Comparison of ENCODE assay signal across 9 cellular contexts in genomic region chr14:73764881-73765280, GRCh38. TPM values are rescaled to one million over a fixed set of nuclear protein-coding genes. Genes with fewer than 3 reads are reported as not detected.
DNase-seq lines count a peak whose midpoint lies in the region; ATAC-seq, FAIRE-seq and TF ChIP-seq lines count a peak whose summit lies in the region.
"Had no signal": no experiment of that assay in that cellular context is flagged by ENCODE, and none has a peak within 500 bp of the region (broad histone marks: within the 10 kb centered on the region; RNA-seq: fewer than 3 reads in every experiment).

No MANE protein-coding gene starts in this region.

- ATAC-seq in GM12878: no peak
- peak; percentile 9 to 65 for ATAC-seq in lower lobe of right lung
- ATAC-seq in GM21423 (IDR thresholded peaks at IDR 0.05; ENCODE audit: unreplicated experiment): no peak

- H3K27me3 Mint-ChIP-seq in activated CD4-positive, alpha-beta memory T cell treated with anti-CD3 and anti-CD28 coated beads for 36 hours: no peaks in the 10 kb centered on the region
- H3K27me3 Mint-ChIP-seq in activated CD4-positive, alpha-beta memory T cell treated with anti-CD3 and anti-CD28 coated beads, Interleukin-2, amount 10 ng/mL, durations not matched to agents 7 days and 5 days: no peaks in the 10 kb centered on the region
- H3K27me3 Mint-ChIP-seq in type B pancreatic cell: no peaks in the 10 kb centered on the region

- no peaks in the 10 kb centered on the region for H4K20me1 ChIP-seq in GM12878 (ENCODE audit: control insufficient read depth, insufficient read depth)

- no TSS peak for BruUV-seq in GM12878 (replicated peaks; lab: Mats Ljungman, UMichigan)

- WGBS in GM12878 (ENCODE audit: insufficient coverage, insufficient replicate concordance, low lambda C conversion rate, missing lambda C conversion rate): 2% methylated on average over 4 of the region's 4 CpGs

- no peaks in the 10 kb centered on the region for H3K36me3 ChIP-seq in GM12878 (ENCODE audit: control insufficient read depth in 2 of 2, insufficient read depth in 2 of 2, low read length in 1 of 2)
- no peaks in the 10 kb centered on the region for H3K36me3 ChIP-seq in lower lobe of right lung

- peak overlapping the region; percentile 0 for H3K27ac Mint-ChIP-seq in activated CD4-positive, alpha-beta memory T cell treated with anti-CD3 and anti-CD28 coated beads for 36 hours
- no peak overlapping the region for H3K27ac Mint-ChIP-seq in activated CD4-positive, alpha-beta memory T cell treated with anti-CD3 and anti-CD28 coated beads, Interleukin-2, amount 10 ng/mL, durations not matched to agents 7 days and 5 days
- peak overlapping the region; percentile 35 for H3K27ac Mint-ChIP-seq in type B pancreatic cell

- in situ Hi-C loops in GM12878 (cut with MboI): loop anchor here (25.0 kb wide), 2 partner anchors 1497 to 1772 kb away; no protein-coding TSS in a partner anchor

- H3K4me2 ChIP-seq in GM12878 (ENCODE audit: control insufficient read depth, insufficient read depth): peak overlapping the region; percentile 79

- intact Hi-C loops in activated CD4-positive, alpha-beta memory T cell treated with anti-CD3 and anti-CD28 coated beads for 36 hours (cut with micrococcal nuclease): loop anchor here (5.0 kb wide), 1 partner anchor 252 kb away; the partner anchor contains the start of genes BBOF1 and ENTPD5
- intact Hi-C loops in GM12878 (cut with micrococcal nuclease; ENCODE audit: unreplicated experiment) (no loop called here), lower lobe of right lung (cut with DNase I) (no loop called here)

- H3K27me3 ChIP-seq in GM12878 (replicated peaks in 1 of 2; ENCODE audit: control insufficient read depth in 2 of 2, insufficient read depth in 2 of 2, low read length in 1 of 2): no peaks in the 10 kb centered on the region
- no peaks in the 10 kb centered on the region for H3K27me3 ChIP-seq in lower lobe of right lung (ENCODE audit: low read depth)

- H3K9me3 Mint-ChIP-seq in activated CD4-positive, alpha-beta memory T cell treated with anti-CD3 and anti-CD28 coated beads for 36 hours: no peaks in the 10 kb centered on the region
- H3K9me3 Mint-ChIP-seq in activated CD4-positive, alpha-beta memory T cell treated with anti-CD3 and anti-CD28 coated beads, Interleukin-2, amount 10 ng/mL, durations not matched to agents 7 days and 5 days: no peaks in the 10 kb centered on the region
- no peaks in the 10 kb centered on the region for H3K9me3 Mint-ChIP-seq in type B pancreatic cell

- H2AFZ ChIP-seq in GM12878 (ENCODE audit: control insufficient read depth, low read depth, low read length): no peak overlapping the region

- TF ChIP-seq EP300 in GM12878 (IDR thresholded peaks at IDR 0.05; ENCODE audit: borderline replicate concordance in 1 of 2, control insufficient read depth in 1 of 2, low read depth in 2 of 2, low read length in 2 of 2): no peak

- TF ChIP-seq CTCF in GM12878 (IDR thresholded peaks at IDR 0.05 in 2 of 3, conservative IDR thresholded peaks at IDR 0.05 in 1 of 3; ENCODE audit: control insufficient read depth in 2 of 3, extremely low read depth in 1 of 3, insufficient read depth in 1 of 3, low read depth in 3 of 3, low read length in 3 of 3): no peak
- no peak for TF ChIP-seq CTCF in lower lobe of right lung (IDR thresholded peaks at IDR 0.05)
- TF ChIP-seq CTCF in type B pancreatic cell (conservative IDR thresholded peaks at IDR 0.05): no peak

- no peak for TF ChIP-seq RAD21 in GM12878 (IDR thresholded peaks at IDR 0.05; ENCODE audit: insufficient read depth, low read depth, low read length)

- H3K27ac ChIP-seq in GM12878 (ENCODE audit: control insufficient read depth, insufficient read depth): peak overlapping the region; percentile 41
- peak overlapping the region; percentile 100 for H3K27ac ChIP-seq in lower lobe of right lung

- H3K9me3 ChIP-seq in GM12878 (replicated peaks; ENCODE audit: control insufficient read depth, insufficient read depth, low read length) (no peaks in the 10 kb centered on the region), lower lobe of right lung (no peaks in the 10 kb centered on the region)

- SMC1A ChIA-PET in GM12878 (lab: Charles Lee; ENCODE audit: uncharacterized antibody, unreplicated experiment): interaction anchor here (1.1 to 15.7 kb wide), 5 partner anchors 8 to 62 kb away, joined by 3 to 280 read pairs (median 140); a partner anchor contains a TSS

- peaks cover 66% of the 10 kb centered on the region for H3K4me1 Mint-ChIP-seq in activated CD4-positive, alpha-beta memory T cell treated with anti-CD3 and anti-CD28 coated beads for 36 hours (ENCODE audit: low read depth)
- peaks cover 63% of the 10 kb centered on the region for H3K4me1 Mint-ChIP-seq in activated CD4-positive, alpha-beta memory T cell treated with anti-CD3 and anti-CD28 coated beads, Interleukin-2, amount 10 ng/mL, durations not matched to agents 7 days and 5 days
- H3K4me1 Mint-ChIP-seq in type B pancreatic cell (ENCODE audit: unreplicated experiment): peaks cover 68% of the 10 kb centered on the region

- DNase-seq in activated CD4-positive, alpha-beta memory T cell treated with anti-CD3 and anti-CD28 coated beads for 36 hours: no peak
- no peak for DNase-seq in activated CD4-positive, alpha-beta memory T cell treated with anti-CD3 and anti-CD28 coated beads, Interleukin-2, amount 10 ng/mL, durations not matched to agents 7 days and 5 days
- DNase-seq in GM12878 (ENCODE audit: low read depth, low spot score) (no peak), lower lobe of right lung (peak; percentile 77), type B pancreatic cell (ENCODE audit: extremely low spot score, unreplicated experiment) (no peak), HEK293T (ENCODE audit: extremely low spot score) (no peak), T-helper 9 cell (no peak)
- DNase-seq: activated CD4-positive, CD25-positive, alpha-beta regulatory T cell treated with anti-CD3 and anti-CD28 coated beads, Interleukin-2, amount 50 U/mL, for 72 hours had no signal

- no peak for FAIRE-seq in GM12878 (lab: Jason Lieb, UNC)

- CTCF ChIA-PET in activated CD4-positive, alpha-beta memory T cell treated with anti-CD3 and anti-CD28 coated beads for 36 hours (lab: Charles Lee): interaction anchor here (1.5 to 1.7 kb wide), 2 partner anchors 10 to 21 kb away, joined by 5 read pairs; no protein-coding TSS in a partner anchor
- CTCF ChIA-PET in activated CD4-positive, alpha-beta memory T cell treated with anti-CD3 and anti-CD28 coated beads, Interleukin-2, amount 10 ng/mL, durations not matched to agents 7 days and 5 days (lab: Charles Lee): interaction anchor here (0.6 kb wide), 1 partner anchor 57 kb away, joined by 3 read pairs; no protein-coding TSS in a partner anchor
- CTCF ChIA-PET in GM12878 (lab: Yijun Ruan, JAX) (interaction anchor here (1.1 to 2.0 kb wide), 6 partner anchors 13 to 58 kb away, joined by 3 to 6 read pairs (median 4); no protein-coding TSS in a partner anchor), HEK293T (lab: Yijun Ruan, JAX) (no interaction called here)

- peaks cover 83% of the 10 kb centered on the region for H3K4me1 ChIP-seq in GM12878 (ENCODE audit: control insufficient read depth, insufficient read depth, low read length)
- H3K4me1 ChIP-seq in lower lobe of right lung: peaks cover 95% of the 10 kb centered on the region

- H3K4me3 ChIP-seq in GM12878 (peak overlapping the region; percentile 29; the same call in 1 of the 2 replicates), lower lobe of right lung (no peak overlapping the region)

- peaks cover 2% of the 10 kb centered on the region for H3K36me3 Mint-ChIP-seq in activated CD4-positive, alpha-beta memory T cell treated with anti-CD3 and anti-CD28 coated beads for 36 hours
- peaks cover 15% of the 10 kb centered on the region for H3K36me3 Mint-ChIP-seq in activated CD4-positive, alpha-beta memory T cell treated with anti-CD3 and anti-CD28 coated beads, Interleukin-2, amount 10 ng/mL, durations not matched to agents 7 days and 5 days (ENCODE audit: low read depth)
- H3K36me3 Mint-ChIP-seq in type B pancreatic cell: peaks cover 4% of the 10 kb centered on the region

- RAD21 ChIA-PET in GM12878 (lab: Charles Lee; ENCODE audit: unreplicated experiment): interaction anchor here (1.4 to 25.9 kb wide), 4 partner anchors 4 to 64 kb away, joined by 3 to 710 read pairs (median 357); a partner anchor contains a TSS

- POLR2A ChIA-PET in activated CD4-positive, alpha-beta memory T cell treated with anti-CD3 and anti-CD28 coated beads for 36 hours (lab: Charles Lee): interaction anchor here (1.2 kb wide), 1 partner anchor 22 kb away, joined by 4 read pairs; no protein-coding TSS in a partner anchor
- POLR2A ChIA-PET in activated CD4-positive, alpha-beta memory T cell treated with anti-CD3 and anti-CD28 coated beads, Interleukin-2, amount 10 ng/mL, durations not matched to agents 7 days and 5 days (lab: Charles Lee): interaction anchor here (0.8 to 9.4 kb wide), 2 partner anchors 10 to 22 kb away, joined by 5 to 236 read pairs; no protein-coding TSS in a partner anchor
- POLR2A ChIA-PET in GM12878 (lab: Charles Lee) (interaction anchor here (0.5 to 13.1 kb wide), 6 partner anchors 7 to 560 kb away, joined by 3 to 260 read pairs (median 4); partner anchors contain the start of gene PTGR2), HEK293T (lab: Yijun Ruan, JAX) (interaction anchor here (0.9 to 1.3 kb wide), 2 partner anchors 21 to 24 kb away, joined by 3 read pairs; no protein-coding TSS in a partner anchor)

- H3K79me2 ChIP-seq in GM12878 (ENCODE audit: control insufficient read depth, insufficient read depth, low read length): peaks cover 96% of the 10 kb centered on the region

- no peak overlapping the region for H3K4me3 Mint-ChIP-seq in activated CD4-positive, alpha-beta memory T cell treated with anti-CD3 and anti-CD28 coated beads for 36 hours
- H3K4me3 Mint-ChIP-seq in activated CD4-positive, alpha-beta memory T cell treated with anti-CD3 and anti-CD28 coated beads, Interleukin-2, amount 10 ng/mL, durations not matched to agents 7 days and 5 days: no peak overlapping the region
- peak overlapping the region; percentile 14 for H3K4me3 Mint-ChIP-seq in type B pancreatic cell

- H3K9ac ChIP-seq in GM12878 (ENCODE audit: control insufficient read depth, insufficient read depth, low read length): 0 out of 2 replicates have a peak overlapping the region, but pooled peaks have one; percentile 18

- no peak for TF ChIP-seq POLR2A in GM12878 (IDR thresholded peaks at IDR 0.05; ENCODE audit: low read depth, low read length)

RNA-seq across cellular contexts. Expression of gene PNMA1, which starts 50.7 kb away (rescaled TPM):
- total RNA-seq in activated CD4-positive, alpha-beta memory T cell treated with anti-CD3 and anti-CD28 coated beads for 36 hours: 10 to 100 TPM; 28.2 to 28.3 TPM
- total RNA-seq in activated CD4-positive, alpha-beta memory T cell treated with anti-CD3 and anti-CD28 coated beads, Interleukin-2, amount 10 ng/mL, durations not matched to agents 7 days and 5 days: 10 to 100 TPM; 28.2 to 30.0 TPM
- total RNA-seq in GM12878 (2013; cell fraction: nucleolus; rRNA removed): 8.8 and 10.1 TPM in 2 replicates
- 3.8 and 4.0 TPM in 2 replicates for total RNA-seq in GM12878 (2014; rRNA removed)
- 6.8 TPM in 2 replicates for total RNA-seq in GM12878 (2014; rRNA removed; fragmentation: Illumina TruSeq; extraction: Trizol)
- total RNA-seq in GM12878 (2021): 22.4 and 24.0 TPM in 2 replicates
- polyA plus RNA-seq in GM12878 (2011; ENCODE audit: low read depth): 7.3 TPM
- polyA plus RNA-seq in GM12878 (2011; rRNA removed): 7.8 and 9.7 TPM in 2 replicates
- polyA plus RNA-seq in GM12878 (2011; cell fraction: cytosol; rRNA removed): 7.1 and 7.2 TPM in 2 replicates
- polyA plus RNA-seq in GM12878 (2011; cell fraction: nucleus; rRNA removed): 7.9 and 9.2 TPM in 2 replicates
- 9.3 and 11.6 TPM in 2 replicates for polyA plus RNA-seq in GM12878 (2012)
- polyA plus RNA-seq in GM12878 (2014; fragmentation: Illumina TruSeq; extraction: Trizol): 14.0 and 14.4 TPM in 2 replicates
- 1 to 10 TPM; 1.8 to 6.5 TPM for polyA plus RNA-seq in GM12878 (2014; fragmentation: Nextera tagmentation; extraction: Ambion mirVana)
- 14.4 and 15.3 TPM in 2 replicates for polyA plus RNA-seq in GM12878 (2014; rRNA removed)
- 10 to 100 TPM; 35.0 to 39.3 TPM for polyA plus RNA-seq in GM12878 (2016; fragmentation: Nextera tagmentation; extraction: Ambion mirVana)
- 5.3 and 7.1 TPM in 2 replicates for polyA minus RNA-seq in GM12878 (2011; rRNA and poly(A)+ RNA removed)
- 3.3 and 3.7 TPM in 2 replicates for polyA minus RNA-seq in GM12878 (2011; cell fraction: cytosol; rRNA and poly(A)+ RNA removed)
- polyA minus RNA-seq in GM12878 (2011; cell fraction: nucleus; rRNA and poly(A)+ RNA removed): 3.6 and 4.6 TPM in 2 replicates
- 24.4 TPM for total RNA-seq in lower lobe of right lung
- total RNA-seq in type B pancreatic cell (ENCODE audit: low replicate concordance): 35.5 and 64.8 TPM in 2 replicates

Comparison
In these comparisons a context has a peak if more than half of its experiments do, and no peak if none do; other contexts are left out.
1. ATAC-seq: peak in lower lobe of right lung (2 of 2); none in GM12878 (single experiment) and GM21423 (single experiment).